In genomic region chr2:145824384-145824783, GRCh38 we compare ENCODE assay signal across 4 cellular contexts.
A peak's percentile ranks its signal among the peaks of the same experiment; 100 is the strongest.
TF ChIP-seq lines count a peak whose summit lies in the region.

No MANE protein-coding gene starts in this region.

TF ChIP-seq in HepG2, 621 proteins besides CTCF, POLR2A, EP300 and RAD21:
- TF ChIP-seq, protein P1, sequence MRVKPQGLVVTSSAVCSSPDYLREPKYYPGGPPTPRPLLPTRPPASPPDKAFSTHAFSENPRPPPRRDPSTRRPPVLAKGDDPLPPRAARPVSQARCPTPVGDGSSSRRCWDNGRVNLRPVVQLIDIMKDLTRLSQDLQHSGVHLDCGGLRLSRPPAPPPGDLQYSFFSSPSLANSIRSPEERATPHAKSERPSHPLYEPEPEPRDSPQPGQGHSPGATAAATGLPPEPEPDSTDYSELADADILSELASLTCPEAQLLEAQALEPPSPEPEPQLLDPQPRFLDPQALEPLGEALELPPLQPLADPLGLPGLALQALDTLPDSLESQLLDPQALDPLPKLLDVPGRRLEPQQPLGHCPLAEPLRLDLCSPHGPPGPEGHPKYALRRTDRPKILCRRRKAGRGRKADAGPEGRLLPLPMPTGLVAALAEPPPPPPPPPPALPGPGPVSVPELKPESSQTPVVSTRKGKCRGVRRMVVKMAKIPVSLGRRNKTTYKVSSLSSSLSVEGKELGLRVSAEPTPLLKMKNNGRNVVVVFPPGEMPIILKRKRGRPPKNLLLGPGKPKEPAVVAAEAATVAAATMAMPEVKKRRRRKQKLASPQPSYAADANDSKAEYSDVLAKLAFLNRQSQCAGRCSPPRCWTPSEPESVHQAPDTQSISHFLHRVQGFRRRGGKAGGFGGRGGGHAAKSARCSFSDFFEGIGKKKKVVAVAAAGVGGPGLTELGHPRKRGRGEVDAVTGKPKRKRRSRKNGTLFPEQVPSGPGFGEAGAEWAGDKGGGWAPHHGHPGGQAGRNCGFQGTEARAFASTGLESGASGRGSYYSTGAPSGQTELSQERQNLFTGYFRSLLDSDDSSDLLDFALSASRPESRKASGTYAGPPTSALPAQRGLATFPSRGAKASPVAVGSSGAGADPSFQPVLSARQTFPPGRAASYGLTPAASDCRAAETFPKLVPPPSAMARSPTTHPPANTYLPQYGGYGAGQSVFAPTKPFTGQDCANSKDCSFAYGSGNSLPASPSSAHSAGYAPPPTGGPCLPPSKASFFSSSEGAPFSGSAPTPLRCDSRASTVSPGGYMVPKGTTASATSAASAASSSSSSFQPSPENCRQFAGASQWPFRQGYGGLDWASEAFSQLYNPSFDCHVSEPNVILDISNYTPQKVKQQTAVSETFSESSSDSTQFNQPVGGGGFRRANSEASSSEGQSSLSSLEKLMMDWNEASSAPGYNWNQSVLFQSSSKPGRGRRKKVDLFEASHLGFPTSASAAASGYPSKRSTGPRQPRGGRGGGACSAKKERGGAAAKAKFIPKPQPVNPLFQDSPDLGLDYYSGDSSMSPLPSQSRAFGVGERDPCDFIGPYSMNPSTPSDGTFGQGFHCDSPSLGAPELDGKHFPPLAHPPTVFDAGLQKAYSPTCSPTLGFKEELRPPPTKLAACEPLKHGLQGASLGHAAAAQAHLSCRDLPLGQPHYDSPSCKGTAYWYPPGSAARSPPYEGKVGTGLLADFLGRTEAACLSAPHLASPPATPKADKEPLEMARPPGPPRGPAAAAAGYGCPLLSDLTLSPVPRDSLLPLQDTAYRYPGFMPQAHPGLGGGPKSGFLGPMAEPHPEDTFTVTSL (CRISPR knock-in tag; IDR thresholded peaks at IDR 0.05; ENCODE audit: borderline replicate concordance), result no peak
- TF ChIP-seq MAFK (conservative IDR thresholded peaks at IDR 0.05 in 1 of 2, IDR thresholded peaks at IDR 0.05 in 1 of 2; ENCODE audit: low read length in 2 of 2) (peak; percentile 78 to 89), MAFF (IDR thresholded peaks at IDR 0.05; ENCODE audit: low read depth, low read length) (peak; percentile 87)
TF ChIP-seq in HepG2: peak in this region for 2.

TF ChIP-seq in A549, 52 proteins besides CTCF, POLR2A, EP300 and RAD21:
- no peak for TF ChIP-seq CEBPB (IDR thresholded peaks at IDR 0.05)
- peak; percentile 34 for TF ChIP-seq MAFK (IDR thresholded peaks at IDR 0.05; ENCODE audit: partially characterized antibody)
TF ChIP-seq in A549: peak in this region for 1.

TF ChIP-seq in GM23338, 12 proteins besides CTCF, POLR2A, EP300 and RAD21 (continues in another document):
- TF ChIP-seq JUNB (IDR thresholded peaks at IDR 0.05; ENCODE audit: unreplicated experiment), result no peak
- no peak for TF ChIP-seq CREB1 (CRISPR knock-in tag; IDR thresholded peaks at IDR 0.05; ENCODE audit: low read depth)
- no peak for TF ChIP-seq REST (IDR thresholded peaks at IDR 0.05; ENCODE audit: unreplicated experiment)
- TF ChIP-seq POLR2AphosphoS5 (IDR thresholded peaks at IDR 0.05; ENCODE audit: low read depth), result no peak
- TF ChIP-seq NANOG (IDR thresholded peaks at IDR 0.05; ENCODE audit: borderline replicate concordance), result no peak
- TF ChIP-seq, protein P2, sequence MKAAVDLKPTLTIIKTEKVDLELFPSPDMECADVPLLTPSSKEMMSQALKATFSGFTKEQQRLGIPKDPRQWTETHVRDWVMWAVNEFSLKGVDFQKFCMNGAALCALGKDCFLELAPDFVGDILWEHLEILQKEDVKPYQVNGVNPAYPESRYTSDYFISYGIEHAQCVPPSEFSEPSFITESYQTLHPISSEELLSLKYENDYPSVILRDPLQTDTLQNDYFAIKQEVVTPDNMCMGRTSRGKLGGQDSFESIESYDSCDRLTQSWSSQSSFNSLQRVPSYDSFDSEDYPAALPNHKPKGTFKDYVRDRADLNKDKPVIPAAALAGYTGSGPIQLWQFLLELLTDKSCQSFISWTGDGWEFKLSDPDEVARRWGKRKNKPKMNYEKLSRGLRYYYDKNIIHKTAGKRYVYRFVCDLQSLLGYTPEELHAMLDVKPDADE (IDR thresholded peaks at IDR 0.05), result no peak

TF ChIP-seq in IMR-90, 13 proteins besides CTCF, POLR2A, EP300 and RAD21:
- TF ChIP-seq CEBPB (IDR thresholded peaks at IDR 0.05; ENCODE audit: low read depth, low read length) (no peak), MAFK (IDR thresholded peaks at IDR 0.05; ENCODE audit: low read depth, low read length) (peak; percentile 59), RCOR1 (IDR thresholded peaks at IDR 0.05; ENCODE audit: insufficient replicate concordance, low read length) (no peak), MXI1 (IDR thresholded peaks at IDR 0.05; ENCODE audit: borderline replicate concordance, low read depth, low read length) (no peak)
